4 cellular contexts compared by ENCODE assay signal in genomic region chr9:96918550-96918949, GRCh38. TPM values are rescaled to one million over a fixed set of nuclear protein-coding genes. Genes with fewer than 3 reads are reported as not detected.
"Had no signal": no experiment of that assay in that cellular context is flagged by ENCODE, and none has a peak within 500 bp of the region (broad histone marks: within the 10 kb centered on the region; RNA-seq: fewer than 3 reads in every experiment).

No MANE protein-coding gene starts in this region.

RNA-seq across cellular contexts. Expression of gene NUTM2G, which starts 10.1 kb away (rescaled TPM):
- total RNA-seq: GM23248, H1, HepG2, HT-29 had no signal
